ENCODE assay signal across 9 cellular contexts in genomic region chr4:87375719-87376291, GRCh38. TPM values are rescaled to one million over a fixed set of nuclear protein-coding genes. Genes with fewer than 3 reads are reported as not detected.
A peak's percentile ranks its signal among the peaks of the same experiment; 100 is the strongest.
DNase-seq lines count a peak whose midpoint lies in the region; ATAC-seq and TF ChIP-seq lines count a peak whose summit lies in the region.
"Had no signal": no experiment of that assay in that cellular context is flagged by ENCODE, and none has a peak within 500 bp of the region (broad histone marks: within the 10 kb centered on the region; RNA-seq: fewer than 3 reads in every experiment).

No MANE protein-coding gene starts in this region.

- no peaks in the 10 kb centered on the region for H3K36me3 ChIP-seq in uterus

- TF ChIP-seq POLR2A in uterus (IDR thresholded peaks at IDR 0.05) = no peak

- intact Hi-C loops in Calu3 (cut with micrococcal nuclease; ENCODE audit: unreplicated experiment) = loop anchor here (2.0 kb wide), 1 partner anchor 89 kb away; no protein-coding TSS in a partner anchor
- intact Hi-C loops in uterus (cut with DNase I; ENCODE audit: low total_unique reads) = no loop called here

- H3K9me3 Mint-ChIP-seq in Calu3 (ENCODE audit: low read depth, unreplicated experiment) = no peaks in the 10 kb centered on the region
- H3K9me3 Mint-ChIP-seq in activated T-helper 17 cell treated with anti-CD3 and anti-CD28 coated beads, Interleukin-2, amount 50 U/mL, for 72 hours = no peaks in the 10 kb centered on the region

- CTCF ChIA-PET in Calu3 (lab: Charles Lee) = interaction anchor here (0.5 to 3.1 kb wide), 4 partner anchors 12 to 215 kb away, joined by 3 to 10 read pairs (median 4); no protein-coding TSS in a partner anchor

- H3K27me3 ChIP-seq in uterus = no peaks in the 10 kb centered on the region
- H3K27me3 ChIP-seq: SJCRH30 had no signal

- H3K4me1 Mint-ChIP-seq in Calu3 (ENCODE audit: low read depth, unreplicated experiment) = no peaks in the 10 kb centered on the region
- H3K4me1 Mint-ChIP-seq in activated T-helper 17 cell treated with anti-CD3 and anti-CD28 coated beads, Interleukin-2, amount 50 U/mL, for 72 hours = no peaks in the 10 kb centered on the region

- no peak overlapping the region for H3K27ac Mint-ChIP-seq in Calu3 (ENCODE audit: unreplicated experiment)
- no peak overlapping the region for H3K27ac Mint-ChIP-seq in activated T-helper 17 cell treated with anti-CD3 and anti-CD28 coated beads, Interleukin-2, amount 50 U/mL, for 72 hours

- peak overlapping the region; percentile 60 to 68 for H3K27ac ChIP-seq in uterus
- H3K27ac ChIP-seq: SJCRH30 had no signal

- H3K4me3 ChIP-seq in uterus = no peak overlapping the region
- H3K4me3 ChIP-seq: SJCRH30 had no signal

- H3K36me3 Mint-ChIP-seq in Calu3 (ENCODE audit: insufficient read depth, unreplicated experiment) = peaks cover 6% of the 10 kb centered on the region
- peaks cover 41% of the 10 kb centered on the region for H3K36me3 Mint-ChIP-seq in activated T-helper 17 cell treated with anti-CD3 and anti-CD28 coated beads, Interleukin-2, amount 50 U/mL, for 72 hours (ENCODE audit: low read depth)

- no peaks in the 10 kb centered on the region for H3K27me3 Mint-ChIP-seq in Calu3 (ENCODE audit: unreplicated experiment)
- H3K27me3 Mint-ChIP-seq in activated T-helper 17 cell treated with anti-CD3 and anti-CD28 coated beads, Interleukin-2, amount 50 U/mL, for 72 hours = no peaks in the 10 kb centered on the region

- ATAC-seq in GM21390 (IDR thresholded peaks at IDR 0.05; ENCODE audit: unreplicated experiment) (peak; percentile 70), left lobe of liver (peak; percentile 95)
- no peak for ATAC-seq in activated T-helper 17 cell treated with anti-CD3 and anti-CD28 coated beads, Interleukin-2, amount 50 U/mL, for 72 hours (replicated peaks)

- H3K4me3 Mint-ChIP-seq in Calu3 (ENCODE audit: low read depth, unreplicated experiment) = no peak overlapping the region
- no peak overlapping the region for H3K4me3 Mint-ChIP-seq in activated T-helper 17 cell treated with anti-CD3 and anti-CD28 coated beads, Interleukin-2, amount 50 U/mL, for 72 hours

- no peaks in the 10 kb centered on the region for H3K9me3 ChIP-seq in uterus
- H3K9me3 ChIP-seq: SJCRH30 had no signal

- TF ChIP-seq CTCF in Calu3 (IDR thresholded peaks at IDR 0.05; ENCODE audit: unreplicated experiment) = peak; percentile 47
- TF ChIP-seq CTCF in uterus (IDR thresholded peaks at IDR 0.05) = peak; percentile 56 to 72 (median 61)

- no TSS peak for BruUV-seq in Calu3 (replicated peaks; lab: Mats Ljungman, UMichigan)

- H3K4me1 ChIP-seq in uterus = peaks cover 0 to 5% of the 10 kb centered on the region in 2 donors
- H3K4me1 ChIP-seq: SJCRH30 had no signal

- DNase-seq in Calu3 (no peak), NCI-H2227 (lab: John Stamatoyannopoulos, UW; ENCODE audit: unreplicated experiment) (peak; percentile 2), left lobe of liver (ENCODE audit: low spot score) (no peak), uterus (peak in 1 of 2 donors; percentile 55), activated T-cell treated with anti-CD3 and anti-CD28 coated beads for 4 hours (no peak)
- peak; percentile 24 for DNase-seq in central memory CD4-positive, alpha-beta T cell

RNA-seq across cellular contexts. Expression of gene HSD17B11, which starts 15.2 kb away (rescaled TPM):
- 48.2 and 50.5 TPM in 2 replicates for total RNA-seq in Calu3 (2022)
- 135 TPM for total RNA-seq in left lobe of liver
- total RNA-seq in uterus = 100 to 1,000 TPM in 2 of 4 donors, 10 to 100 TPM in 2; 62.0 to 142 (median 105) TPM
- total RNA-seq in activated T-helper 17 cell treated with anti-CD3 and anti-CD28 coated beads, Interleukin-2, amount 50 U/mL, for 72 hours = 10 to 100 TPM; 17.6 to 22.4 TPM

RNA-seq across cellular contexts. Expression of gene NUDT9, which starts 46.6 kb away (rescaled TPM):
- total RNA-seq in Calu3 (2022) (15.7 and 16.8 TPM in 2 replicates), left lobe of liver (21.4 TPM), uterus (10 to 100 TPM; 23.1 to 40.9 (median 39.0) TPM)
- total RNA-seq in activated T-helper 17 cell treated with anti-CD3 and anti-CD28 coated beads, Interleukin-2, amount 50 U/mL, for 72 hours = 1 to 10 TPM; 4.4 to 9.8 TPM

RNA-seq across cellular contexts. Expression of gene HSD17B13, which starts 53.1 kb away (rescaled TPM):
- total RNA-seq in Calu3 (2022) (not detected in 2 replicates), left lobe of liver (77.7 TPM), uterus (1 to 10 TPM in 1 of 4 donors, under 1 TPM in 2, not detected in 1; 0.14 to 2.4 (median 0.26) TPM)
- total RNA-seq in activated T-helper 17 cell treated with anti-CD3 and anti-CD28 coated beads, Interleukin-2, amount 50 U/mL, for 72 hours = under 1 TPM in 1 of 2 donors, not detected in 1; 0.11 TPM
- total RNA-seq: SJCRH30 had no signal

Comparison
In these comparisons a context has a peak if more than half of its experiments do, and no peak if none do; other contexts are left out.
1. DNase-seq: peak in NCI-H2227 (single experiment) and central memory CD4-positive, alpha-beta T cell (single experiment); none in Calu3 (single experiment), left lobe of liver (single experiment) and activated T-cell treated with anti-CD3 and anti-CD28 coated beads for 4 hours (single experiment).
2. RNA of gene HSD17B13, which starts 53.1 kb away (total RNA-seq): 77.7 TPM in left lobe of liver (single experiment); 0.14 to 2.4 TPM in uterus, 0.11 TPM in activated T-helper 17 cell treated with anti-CD3 and anti-CD28 coated beads, Interleukin-2, amount 50 U/mL, for 72 hours and not detected in Calu3; every median in the first group is over 10 times any median in the second.